In the genomic region with DNA sequence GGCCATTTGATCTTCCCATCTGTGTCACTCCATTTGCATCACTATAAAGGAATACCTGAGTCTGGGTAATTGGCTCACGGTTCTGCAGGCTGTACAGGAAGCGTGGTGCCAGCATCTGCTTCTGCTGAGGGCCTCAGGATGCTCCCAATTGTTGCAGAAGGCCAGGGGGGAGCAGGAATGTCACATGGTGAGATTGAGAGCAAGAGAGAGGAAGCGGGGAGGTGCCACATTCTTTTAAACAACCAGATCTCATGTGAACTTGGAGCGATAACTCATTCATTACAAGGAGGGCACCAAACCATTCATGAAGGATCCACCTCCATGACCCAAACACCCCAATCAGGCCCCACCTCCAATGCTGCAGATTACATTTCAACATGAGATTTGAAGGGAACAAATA, we compare ENCODE assay signal across 24 cellular contexts. TPM values are rescaled to one million over a fixed set of nuclear protein-coding genes. Genes with fewer than 3 reads are reported as not detected.
A peak's percentile ranks its signal among the peaks of the same experiment; 100 is the strongest.
DNase-seq lines count a peak whose midpoint lies in the region; FAIRE-seq and TF ChIP-seq lines count a peak whose summit lies in the region.
"Had no signal": no experiment of that assay in that cellular context is flagged by ENCODE, and none has a peak within 500 bp of the region (broad histone marks: within the 10 kb centered on the region; RNA-seq: fewer than 3 reads in every experiment).

No MANE protein-coding gene starts in this region.

- H3K4ac ChIP-seq in H1 (replicated peaks; ENCODE audit: insufficient read length, low read depth, low read length) = no peak overlapping the region

- H2BK20ac ChIP-seq in H1 (ENCODE audit: low read length) = no peak overlapping the region

- H3K27ac ChIP-seq in H1 (ENCODE audit: low read depth, low read length) (no peak overlapping the region), neural progenitor cell (no peak overlapping the region), ascending aorta (no peak overlapping the region)
- H3K27ac ChIP-seq: 22Rv1, BLaER1, C4-2B had no signal

- peaks cover 11% of the 10 kb centered on the region for H3K9me3 Mint-ChIP-seq in T-helper 1 cell treated with Interleukin-12 subunit alpha and Interleukin-12 subunit beta and Interleukin-4 antibody, amounts not matched to agents 30 μg/mL and 1 μg/mL, for 36 hours
- H3K9me3 Mint-ChIP-seq in neural progenitor cell = no peaks in the 10 kb centered on the region
- no peaks in the 10 kb centered on the region for H3K9me3 Mint-ChIP-seq in activated T-helper 2 cell treated with anti-CD3 and anti-CD28 coated beads, Interferon-gamma antibody, Interleukin-2, Interleukin-4, amounts not matched to agents 10 μg/mL and 5 μg/mL and 100 μg/mL, durations not matched to agents 14 hours and 24 hours and 36 hours
- H3K9me3 Mint-ChIP-seq: CD4-positive, CD25-positive, alpha-beta regulatory T cell; CD8-positive, alpha-beta T cell; HFFc6 had no signal

- TF ChIP-seq CTCF in H1 (IDR thresholded peaks at IDR 0.05; ENCODE audit: control extremely low read depth in 1 of 3, insufficient read depth in 1 of 3, low read depth in 1 of 3, low read length in 3 of 3) (no peak), neural progenitor cell (IDR thresholded peaks at IDR 0.05) (no peak), ascending aorta (IDR thresholded peaks at IDR 0.05) (no peak)

- no peak for TF ChIP-seq EP300 in H1 (IDR thresholded peaks at IDR 0.05; ENCODE audit: borderline replicate concordance in 1 of 2, low read depth in 2 of 2, low read length in 2 of 2)

- no peaks in the 10 kb centered on the region for H4K20me1 ChIP-seq in H1 (replicated peaks in 1 of 2; ENCODE audit: control insufficient read depth in 1 of 2, insufficient read depth in 2 of 2, low read length in 2 of 2)
- no peaks in the 10 kb centered on the region for H4K20me1 ChIP-seq in neural progenitor cell (ENCODE audit: low read depth)
- H4K20me1 ChIP-seq: BLaER1 had no signal

- H3K4me3 ChIP-seq in H1 (ENCODE audit: extremely low read depth in 1 of 4, insufficient read depth in 2 of 4, low read depth in 3 of 4, low read length in 4 of 4) (no peak overlapping the region), neural progenitor cell (no peak overlapping the region), HAP-1 (no peak overlapping the region), ascending aorta (no peak overlapping the region)
- H3K4me3 ChIP-seq: BLaER1 had no signal

- CTCF ChIA-PET in H1 (lab: Charles Lee; ENCODE audit: partially characterized antibody) = interaction anchor here (1.2 kb wide), 1 partner anchor 22 kb away, joined by 5 read pairs; no protein-coding TSS in a partner anchor

- H3K9me3 ChIP-seq in H1 (ENCODE audit: insufficient read depth in 2 of 2, low read depth in 1 of 2, low read length in 1 of 2) = no peaks in the 10 kb centered on the region
- no peaks in the 10 kb centered on the region for H3K9me3 ChIP-seq in neural progenitor cell (ENCODE audit: low read depth)
- no peaks in the 10 kb centered on the region for H3K9me3 ChIP-seq in HAP-1
- H3K9me3 ChIP-seq in ascending aorta = no peaks in the 10 kb centered on the region
- H3K9me3 ChIP-seq: BLaER1 had no signal

- no peaks in the 10 kb centered on the region for H3F3A ChIP-seq in neural progenitor cell (ENCODE audit: low read depth)

- H3K79me2 ChIP-seq in H1 (ENCODE audit: control insufficient read depth in 1 of 2, insufficient read depth in 2 of 2, low read length in 2 of 2) (no peaks in the 10 kb centered on the region), neural progenitor cell (ENCODE audit: low read depth) (no peaks in the 10 kb centered on the region)

- no peaks in the 10 kb centered on the region for H3K79me1 ChIP-seq in H1 (ENCODE audit: low read depth, low read length)

- POLR2A ChIA-PET in H1 (lab: Charles Lee; ENCODE audit: partially characterized antibody) = interaction anchor here (1.5 kb wide), 1 partner anchor 12 kb away, joined by 3 read pairs; no protein-coding TSS in a partner anchor

- peaks cover 5% of the 10 kb centered on the region for H3K36me3 Mint-ChIP-seq in T-helper 1 cell treated with Interleukin-12 subunit alpha and Interleukin-12 subunit beta and Interleukin-4 antibody, amounts not matched to agents 30 μg/mL and 1 μg/mL, for 36 hours (ENCODE audit: low read depth)
- no peaks in the 10 kb centered on the region for H3K36me3 Mint-ChIP-seq in neural progenitor cell
- H3K36me3 Mint-ChIP-seq in activated T-helper 2 cell treated with anti-CD3 and anti-CD28 coated beads, Interferon-gamma antibody, Interleukin-2, Interleukin-4, amounts not matched to agents 10 μg/mL and 5 μg/mL and 100 μg/mL, durations not matched to agents 14 hours and 24 hours and 36 hours (ENCODE audit: low read depth) = no peaks in the 10 kb centered on the region
- H3K36me3 Mint-ChIP-seq: CD4-positive, CD25-positive, alpha-beta regulatory T cell; CD8-positive, alpha-beta T cell had no signal

- no peak overlapping the region for H2BK12ac ChIP-seq in H1 (ENCODE audit: low read depth, low read length)

- no peak overlapping the region for H3K4me3 Mint-ChIP-seq in T-helper 1 cell treated with Interleukin-12 subunit alpha and Interleukin-12 subunit beta and Interleukin-4 antibody, amounts not matched to agents 30 μg/mL and 1 μg/mL, for 36 hours
- peak overlapping the region; percentile 43 for H3K4me3 Mint-ChIP-seq in neural progenitor cell
- no peak overlapping the region for H3K4me3 Mint-ChIP-seq in activated T-helper 2 cell treated with anti-CD3 and anti-CD28 coated beads, Interferon-gamma antibody, Interleukin-2, Interleukin-4, amounts not matched to agents 10 μg/mL and 5 μg/mL and 100 μg/mL, durations not matched to agents 14 hours and 24 hours and 36 hours (ENCODE audit: low read depth)
- H3K4me3 Mint-ChIP-seq: B cell; CD8-positive, alpha-beta T cell; HFFc6 had no signal

- H3K4me2 ChIP-seq in H1 (ENCODE audit: insufficient read depth in 1 of 2, low read depth in 2 of 2, low read length in 2 of 2) (no peak overlapping the region), neural progenitor cell (no peak overlapping the region)
- H3K4me2 ChIP-seq: BLaER1 had no signal

- intact Hi-C loops in ascending aorta (cut with DNase I) = no loop called here
- intact Hi-C loops in activated T-helper 2 cell treated with anti-CD3 and anti-CD28 coated beads, Interferon-gamma antibody, Interleukin-2, Interleukin-4, amounts not matched to agents 10 μg/mL and 5 μg/mL and 100 μg/mL, durations not matched to agents 14 hours and 24 hours and 36 hours (cut with micrococcal nuclease) = no loop called here

- in situ Hi-C loops in HAP-1 (cut with MboI; ENCODE audit: low sequenced_read_pairs) = no loop called here

- no peak overlapping the region for H3K23ac ChIP-seq in H1 (ENCODE audit: insufficient read length)

- 0 out of 2 replicates have a peak overlapping the region, but pooled peaks have one; percentile 28 for H4K8ac ChIP-seq in H1 (ENCODE audit: extremely low read depth, insufficient read depth, low read length)

- no peak for DNase-seq in T-helper 1 cell
- no peak for DNase-seq in H1 (ENCODE audit: low read depth in 1 of 2, low spot score in 2 of 2)
- no peak for DNase-seq in neural progenitor cell (ENCODE audit: low spot score)
- no peak for DNase-seq in HAP-1 (ENCODE audit: low spot score in 2 of 2)
- DNase-seq in ascending aorta (ENCODE audit: low spot score in 2 of 2) = no peak
- no peak for DNase-seq in activated T-helper 2 cell treated with anti-CD3 and anti-CD28 coated beads, Interferon-gamma antibody, Interleukin-2, Interleukin-4, amounts not matched to agents 10 μg/mL and 5 μg/mL and 100 μg/mL, durations not matched to agents 14 hours and 24 hours and 36 hours (ENCODE audit: low spot score)
- DNase-seq: CD4-positive, CD25-positive, alpha-beta regulatory T cell; CD8-positive, alpha-beta T cell; DMS 273 treated with DMSO at 0.1 percent for 48 hours; DMS79; EL; GF-D8; GOT3; H7; HFFc6 had no signal

- peak overlapping the region; percentile 11 for H3K27ac Mint-ChIP-seq in T-helper 1 cell treated with Interleukin-12 subunit alpha and Interleukin-12 subunit beta and Interleukin-4 antibody, amounts not matched to agents 30 μg/mL and 1 μg/mL, for 36 hours
- no peak overlapping the region for H3K27ac Mint-ChIP-seq in neural progenitor cell
- no peak overlapping the region for H3K27ac Mint-ChIP-seq in activated T-helper 2 cell treated with anti-CD3 and anti-CD28 coated beads, Interferon-gamma antibody, Interleukin-2, Interleukin-4, amounts not matched to agents 10 μg/mL and 5 μg/mL and 100 μg/mL, durations not matched to agents 14 hours and 24 hours and 36 hours
- H3K27ac Mint-ChIP-seq: B cell; CD8-positive, alpha-beta T cell; HFFc6 had no signal

- H3K36me3 ChIP-seq in H1 (ENCODE audit: control insufficient read depth in 2 of 4, insufficient read depth in 4 of 4, low read length in 3 of 4) (no peaks in the 10 kb centered on the region), neural progenitor cell (no peaks in the 10 kb centered on the region), HAP-1 (replicated peaks) (no peaks in the 10 kb centered on the region), ascending aorta (no peaks in the 10 kb centered on the region)
- H3K36me3 ChIP-seq: BLaER1 had no signal

- H2BK15ac ChIP-seq in H1 (ENCODE audit: low read length) = no peak overlapping the region

- H3K27me3 Mint-ChIP-seq in T-helper 1 cell treated with Interleukin-12 subunit alpha and Interleukin-12 subunit beta and Interleukin-4 antibody, amounts not matched to agents 30 μg/mL and 1 μg/mL, for 36 hours (ENCODE audit: low read depth) = no peaks in the 10 kb centered on the region
- peaks cover 7% of the 10 kb centered on the region for H3K27me3 Mint-ChIP-seq in neural progenitor cell (ENCODE audit: insufficient read depth, low read depth)
- H3K27me3 Mint-ChIP-seq in activated T-helper 2 cell treated with anti-CD3 and anti-CD28 coated beads, Interferon-gamma antibody, Interleukin-2, Interleukin-4, amounts not matched to agents 10 μg/mL and 5 μg/mL and 100 μg/mL, durations not matched to agents 14 hours and 24 hours and 36 hours (ENCODE audit: low read depth) = no peaks in the 10 kb centered on the region
- H3K27me3 Mint-ChIP-seq: B cell; CD4-positive, CD25-positive, alpha-beta regulatory T cell had no signal

- no peak overlapping the region for H4K91ac ChIP-seq in H1 (replicated peaks; ENCODE audit: insufficient read length, low read length)

- no peak for TF ChIP-seq POLR2A in H1 (IDR thresholded peaks at IDR 0.05; ENCODE audit: control extremely low read depth in 1 of 2, low read depth in 2 of 2, low read length in 2 of 2)

- H3K18ac ChIP-seq in H1 (ENCODE audit: extremely low read depth, low read length) = no peak overlapping the region

- WGBS in H1 (ENCODE audit: extremely low coverage in 1 of 2, insufficient coverage in 1 of 2, insufficient read length in 1 of 2, insufficient replicate concordance in 2 of 2, low coverage in 1 of 2, low lambda C conversion rate in 2 of 2, missing lambda C conversion rate in 1 of 2), 2 experiments = 75% methylated on average over 4 of the region's 4 CpGs; no CpG with 5 or more reads in 1 of the 2 experiments

- H3K27me3 ChIP-seq in H1 (replicated peaks in 1 of 4; ENCODE audit: control insufficient read depth in 3 of 4, extremely low read depth in 1 of 4, insufficient read depth in 3 of 4, low read length in 3 of 4) (no peaks in the 10 kb centered on the region), neural progenitor cell (no peaks in the 10 kb centered on the region), HAP-1 (ENCODE audit: low read depth) (no peaks in the 10 kb centered on the region), ascending aorta (no peaks in the 10 kb centered on the region)
- H3K27me3 ChIP-seq: BLaER1 had no signal

- no peak overlapping the region for H2BK120ac ChIP-seq in H1 (replicated peaks; ENCODE audit: low read depth, low read length)

- H2AK5ac ChIP-seq in H1 (ENCODE audit: low read depth, low read length) = no peak overlapping the region

- H3K9ac ChIP-seq in H1 (replicated peaks in 1 of 4; ENCODE audit: extremely low read depth in 1 of 4, low read depth in 3 of 4, low read length in 3 of 4) = no peak overlapping the region
- no peak overlapping the region for H3K9ac ChIP-seq in neural progenitor cell
- H3K9ac ChIP-seq: BLaER1 had no signal

- no peak overlapping the region for H4K5ac ChIP-seq in H1 (ENCODE audit: insufficient read length, low read depth, low read length)

- peaks cover 0 to 13% (median 6%) of the 10 kb centered on the region in 4 experiments; a peak in 6 of 7 replicates for H3K4me1 ChIP-seq in H1 (replicated peaks in 1 of 4; ENCODE audit: control insufficient read depth in 3 of 4, insufficient read depth in 4 of 4, low read length in 3 of 4)
- no peaks in the 10 kb centered on the region for H3K4me1 ChIP-seq in neural progenitor cell
- H3K4me1 ChIP-seq in HAP-1 = no peaks in the 10 kb centered on the region
- no peaks in the 10 kb centered on the region for H3K4me1 ChIP-seq in ascending aorta

- no peak overlapping the region for H2BK5ac ChIP-seq in H1 (ENCODE audit: low read depth, low read length)

- TF ChIP-seq RAD21 in H1 (IDR thresholded peaks at IDR 0.05 in 1 of 2, conservative IDR thresholded peaks at IDR 0.05 in 1 of 2; ENCODE audit: low read depth in 2 of 2, low read length in 2 of 2) = no peak

- no peak overlapping the region for H3K14ac ChIP-seq in H1 (ENCODE audit: insufficient read length)

- H2AFZ ChIP-seq in H1 (ENCODE audit: low read length) (0 out of 2 replicates have a peak overlapping the region, but pooled peaks have one; percentile 0), neural progenitor cell (replicated peaks) (no peak overlapping the region)

- no peak overlapping the region for H3K56ac ChIP-seq in H1 (replicated peaks; ENCODE audit: insufficient read length, low read depth, low read length)

- FAIRE-seq in H1 (lab: Jason Lieb, UNC) = no peak
- FAIRE-seq: A204.1, D721Med, GM12891, GM18507 had no signal

- no peaks in the 10 kb centered on the region for H3K23me2 ChIP-seq in H1 (ENCODE audit: low read depth, low read length)

- H3K4me1 Mint-ChIP-seq in T-helper 1 cell treated with Interleukin-12 subunit alpha and Interleukin-12 subunit beta and Interleukin-4 antibody, amounts not matched to agents 30 μg/mL and 1 μg/mL, for 36 hours (ENCODE audit: low read depth) = peaks cover 14% of the 10 kb centered on the region
- H3K4me1 Mint-ChIP-seq in neural progenitor cell = peaks cover 5% of the 10 kb centered on the region
- H3K4me1 Mint-ChIP-seq in activated T-helper 2 cell treated with anti-CD3 and anti-CD28 coated beads, Interferon-gamma antibody, Interleukin-2, Interleukin-4, amounts not matched to agents 10 μg/mL and 5 μg/mL and 100 μg/mL, durations not matched to agents 14 hours and 24 hours and 36 hours (ENCODE audit: low read depth) = peaks cover 9% of the 10 kb centered on the region

RNA-seq across cellular contexts. Expression of a gene that starts 13.1 kb away (rescaled TPM):
- 185 and 195 TPM in 2 replicates for total RNA-seq in H1 (2021; fragmentation: NEBNext Ultra II Directional; extraction: Animal tissue kit (Norgen Biotek cat#: 25700))
- 156 and 179 TPM in 2 replicates for polyA plus RNA-seq in H1 (2011; rRNA removed)
- 180 TPM for polyA plus RNA-seq in H1 (2011; cell fraction: cytosol; rRNA removed)
- polyA plus RNA-seq in H1 (2011; cell fraction: nucleus; rRNA removed) = 52.8 TPM
- polyA plus RNA-seq in H1 (2012, experiment 1 of 2) = 134 to 225 TPM (median 141 TPM) in 4 replicates
- polyA plus RNA-seq in H1 (2012, experiment 2 of 2) = 65.1 TPM
- polyA plus RNA-seq in H1 (2013, experiment 1 of 2) = 149 TPM
- polyA plus RNA-seq in H1 (2013, experiment 2 of 2) = 165 TPM
- polyA minus RNA-seq in H1 (2011; rRNA and poly(A)+ RNA removed) = 157 and 158 TPM in 2 replicates
- 81.6 TPM for polyA minus RNA-seq in H1 (2011; cell fraction: cytosol; rRNA and poly(A)+ RNA removed)
- 72.5 TPM for polyA minus RNA-seq in H1 (2011; cell fraction: nucleus; rRNA and poly(A)+ RNA removed)
- total RNA-seq in neural progenitor cell (ENCODE audit: low replicate concordance) (47.5 and 51.2 TPM in 2 replicates), ascending aorta (90.3 TPM)
- total RNA-seq in activated T-helper 2 cell treated with anti-CD3 and anti-CD28 coated beads, Interferon-gamma antibody, Interleukin-2, Interleukin-4, amounts not matched to agents 10 μg/mL and 5 μg/mL and 100 μg/mL, durations not matched to agents 14 hours and 24 hours and 36 hours = 320 and 322 TPM in 2 replicates
